Comparison of ENCODE assay signal across 18 cellular contexts in the genomic region with DNA sequence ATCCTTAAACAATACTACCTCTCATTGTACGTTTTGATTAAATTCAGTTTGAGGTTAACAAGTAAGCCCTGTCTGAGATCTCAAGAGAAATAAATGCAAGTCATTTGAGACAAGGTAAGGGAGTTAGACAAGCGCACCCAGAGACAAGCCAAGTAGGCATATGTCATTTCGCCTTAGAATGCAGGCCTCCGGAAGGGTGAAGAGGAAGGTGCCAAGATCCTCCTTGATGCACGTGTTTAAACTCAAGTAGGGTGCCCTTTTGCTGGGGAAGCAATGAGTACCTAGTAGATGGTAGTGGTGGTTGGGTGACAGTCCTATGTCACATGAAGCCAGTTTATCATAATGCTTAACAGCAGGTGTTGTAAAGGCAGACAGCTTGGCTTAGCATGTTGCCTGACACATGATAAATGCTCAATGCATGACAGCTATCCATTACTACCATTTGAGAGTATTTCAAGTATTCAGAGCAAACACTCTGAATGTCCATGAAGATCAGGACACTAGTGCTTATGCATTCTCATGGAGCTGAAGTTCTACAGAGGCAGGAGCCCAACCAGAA.
A peak's percentile ranks its signal among the peaks of the same experiment; 100 is the strongest.
DNase-seq lines count a peak whose midpoint lies in the region; ATAC-seq, FAIRE-seq and TF ChIP-seq lines count a peak whose summit lies in the region.
"Had no signal": no experiment of that assay in that cellular context is flagged by ENCODE, and none has a peak within 500 bp of the region (broad histone marks: within the 10 kb centered on the region; RNA-seq: fewer than 3 reads in every experiment).

No MANE protein-coding gene starts in this region.

- H3K4me1 ChIP-seq in HepG2 (ENCODE audit: insufficient read depth, low read length): no peaks in the 10 kb centered on the region
- H3K4me1 ChIP-seq in right lobe of liver: no peaks in the 10 kb centered on the region
- H3K4me1 ChIP-seq in aorta (ENCODE audit: control insufficient read depth in 1 of 2, insufficient read depth in 2 of 2, low read length in 2 of 2): no peaks in the 10 kb centered on the region
- H3K4me1 ChIP-seq: adrenal gland, heart left ventricle had no signal

- CTCF ChIA-PET in HepG2 (lab: Yijun Ruan, JAX; ENCODE audit: low intra/inter-chr PET ratio, low total read pairs): no interaction called here

- H3K27ac ChIP-seq in HepG2 (ENCODE audit: extremely low read length, insufficient read depth, low read length): no peak overlapping the region
- H3K27ac ChIP-seq in right lobe of liver: no peak overlapping the region
- H3K27ac ChIP-seq in aorta (ENCODE audit: low read depth in 1 of 2, low read length in 2 of 2): no peak overlapping the region
- H3K27ac ChIP-seq: adrenal gland, epithelial cell of prostate, heart left ventricle, HL-60, SK-N-MC had no signal

- TF ChIP-seq RAD21 in HepG2 (CRISPR knock-in tag; IDR thresholded peaks at IDR 0.05): no peak

- H3K9me3 ChIP-seq in HepG2 (ENCODE audit: low read length) (no peaks in the 10 kb centered on the region), right lobe of liver (no peaks in the 10 kb centered on the region), aorta (ENCODE audit: control insufficient read depth, low read length) (no peaks in the 10 kb centered on the region)
- H3K9me3 ChIP-seq: adrenal gland, heart left ventricle had no signal

- DNase-seq in HepG2 (ENCODE audit: low spot score) (no peak), right lobe of liver (no peak), NCI-H2029 (lab: John Stamatoyannopoulos, UW) (peak; percentile 9), aorta (no peak)
- DNase-seq in NK-92 treated with Interleukin-12 subunit alpha and Interleukin-12 subunit beta, amount 100 ng/mL, for 24 hours (lab: John Stamatoyannopoulos, UW): no peak
- no peak for DNase-seq in activated CD8-positive, alpha-beta memory T cell treated with anti-CD3 and anti-CD28 coated beads for 24 hours
- DNase-seq: activated T-cell treated with anti-CD3 and anti-CD28 coated beads, Interleukin-2, amount 50 U/mL, for 72 hours; adrenal gland; CD8-positive, alpha-beta memory T cell; GDM1; heart left ventricle; islet precursor cell had no signal

- H4K20me1 ChIP-seq in HepG2 (ENCODE audit: insufficient read depth, low read length): no peaks in the 10 kb centered on the region

- H3K27me3 ChIP-seq in HepG2 (ENCODE audit: control insufficient read depth in 1 of 2, insufficient read depth in 2 of 2, low read length in 2 of 2) (peaks cover 2% of the 10 kb centered on the region in 2 experiments; a peak in 1 of 5 replicates), right lobe of liver (no peaks in the 10 kb centered on the region), aorta (ENCODE audit: control insufficient read depth in 1 of 2, insufficient read depth in 2 of 2, low read length in 1 of 2) (no peaks in the 10 kb centered on the region)
- H3K27me3 ChIP-seq: adrenal gland, heart left ventricle had no signal

- intact Hi-C loops in HepG2 (cut with micrococcal nuclease; ENCODE audit: unreplicated experiment): no loop called here
- intact Hi-C loops in right lobe of liver (cut with DNase I): no loop called here
- intact Hi-C loops in aorta (cut with DNase I): no loop called here

- H3K4me2 ChIP-seq in HepG2 (ENCODE audit: low read depth, low read length): no peak overlapping the region
- H3K4me2 ChIP-seq: smooth muscle cell had no signal

- no peak for TF ChIP-seq POLR2A in HepG2 (IDR thresholded peaks at IDR 0.05; ENCODE audit: insufficient read depth in 1 of 2, low read depth in 2 of 2, low read length in 2 of 2)
- TF ChIP-seq POLR2A in right lobe of liver (IDR thresholded peaks at IDR 0.05): no peak

- TF ChIP-seq CTCF in HepG2 (CRISPR knock-in tag; IDR thresholded peaks at IDR 0.05) (no peak), right lobe of liver (IDR thresholded peaks at IDR 0.05) (no peak)

- no TSS peak for BruUV-seq in HepG2 (replicated peaks; lab: Mats Ljungman, UMichigan)

- POLR2A ChIA-PET in HepG2 (lab: Yijun Ruan, JAX): no interaction called here

- WGBS in HepG2 (ENCODE audit: low lambda C conversion rate): 17% methylated on average over 5 of the region's 5 CpGs
- WGBS in right lobe of liver (ENCODE audit: insufficient coverage, low coverage, low lambda C conversion rate, missing lambda C conversion rate): 89% methylated on average over 5 of the region's 5 CpGs
- 89% methylated on average over 5 of the region's 5 CpGs for WGBS in aorta, 2 donors

- H3K9ac ChIP-seq in HepG2 (ENCODE audit: insufficient read depth, low read depth, low read length): no peak overlapping the region

- in situ Hi-C loops in HepG2 (cut with HindIII; ENCODE audit: extremely low pct_ligation_motif_present, low pct_unique_long_range_greater_than_20kb): loop anchor here (25.0 kb wide), 1 partner anchor 1084 kb away; no protein-coding TSS in a partner anchor

- TF ChIP-seq EP300 in HepG2 (IDR thresholded peaks at IDR 0.05; ENCODE audit: low read depth in 2 of 2, low read length in 2 of 2): no peak
- no peak for TF ChIP-seq EP300 in HepG2 (CRISPR knock-in tag; IDR thresholded peaks at IDR 0.05; ENCODE audit: borderline replicate concordance)

- no peaks in the 10 kb centered on the region for H3K79me2 ChIP-seq in HepG2 (ENCODE audit: insufficient read depth, low read length)

- no peak for FAIRE-seq in HepG2 (lab: Jason Lieb, UNC)

- ATAC-seq in HepG2 (no peak), right lobe of liver (no peak), HG02885 (IDR thresholded peaks at IDR 0.05; ENCODE audit: poor library complexity, unreplicated experiment) (peak; percentile 12), GM19395 (IDR thresholded peaks at IDR 0.05; ENCODE audit: unreplicated experiment) (no peak), aorta (ENCODE audit: low FRiP score) (no peak)
- ATAC-seq: activated T-cell treated with anti-CD3 and anti-CD28 coated beads, Interleukin-2, amount 50 U/mL, for 72 hours; heart left ventricle had no signal

- no peaks in the 10 kb centered on the region for H3K36me3 ChIP-seq in HepG2 (replicated peaks in 1 of 2; ENCODE audit: control insufficient read depth in 1 of 2, insufficient read depth in 2 of 2, low read length in 2 of 2)
- no peaks in the 10 kb centered on the region for H3K36me3 ChIP-seq in right lobe of liver
- no peaks in the 10 kb centered on the region for H3K36me3 ChIP-seq in aorta (ENCODE audit: control insufficient read depth in 1 of 2, insufficient read depth in 2 of 2, low read length in 1 of 2)
- H3K36me3 ChIP-seq: adrenal gland, heart left ventricle had no signal

- no peak overlapping the region for H2AFZ ChIP-seq in HepG2 (ENCODE audit: low read length)

- H3K4me3 ChIP-seq in HepG2 (replicated peaks in 1 of 3; ENCODE audit: insufficient read depth in 1 of 3, low read depth in 2 of 3, low read length in 3 of 3): no peak overlapping the region
- no peak overlapping the region for H3K4me3 ChIP-seq in right lobe of liver
- no peak overlapping the region for H3K4me3 ChIP-seq in aorta (ENCODE audit: low read length in 2 of 2)
- H3K4me3 ChIP-seq: adrenal gland, heart left ventricle, SK-N-MC, smooth muscle cell had no signal

TF ChIP-seq in HepG2, 621 proteins besides CTCF, POLR2A, EP300 and RAD21:
- 0 out of 2 replicates have a peak, but pooled peaks have one; percentile 7 for TF ChIP-seq NFE2L2 (IDR thresholded peaks at IDR 0.05; ENCODE audit: low read length)
- TF ChIP-seq FOXO1 (CRISPR knock-in tag; IDR thresholded peaks at IDR 0.05): no peak
